32 cellular contexts compared by ENCODE assay signal in the genomic region with DNA sequence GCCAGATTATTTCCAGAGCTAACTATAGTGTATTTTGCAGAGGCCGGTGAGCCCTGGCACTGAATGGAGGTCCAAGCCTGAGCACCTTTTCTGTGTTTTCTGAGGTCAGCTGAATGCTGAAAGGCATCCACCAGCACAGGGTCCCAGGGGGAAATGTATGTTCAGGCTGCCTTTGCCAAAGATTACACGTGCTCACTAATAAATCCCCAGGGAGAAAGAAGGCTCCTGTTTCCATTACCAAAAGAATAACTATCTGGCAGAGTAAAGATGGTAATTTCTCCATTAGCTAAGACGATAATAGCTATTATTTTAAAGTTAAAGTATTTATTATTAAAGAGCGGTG.
"Had no signal": no experiment of that assay in that cellular context is flagged by ENCODE, and none has a peak within 500 bp of the region (broad histone marks: within the 10 kb centered on the region; RNA-seq: fewer than 3 reads in every experiment).

No MANE protein-coding gene starts in this region.

- H3K27ac Mint-ChIP-seq: activated CD4-positive, alpha-beta T cell treated with anti-CD3 and anti-CD28 coated beads for 36 hours; activated CD8-positive, alpha-beta memory T cell treated with anti-CD3 and anti-CD28 coated beads, Interleukin-2, amount 10 ng/mL, durations not matched to agents 7 days and 5 days; activated CD8-positive, alpha-beta T cell treated with anti-CD3 and anti-CD28 coated beads, Interleukin-2, amount 10 ng/mL, durations not matched to agents 7 days and 5 days; activated naive CD4-positive, alpha-beta T cell treated with anti-CD3 and anti-CD28 coated beads, Interleukin-2, amount 50 U/mL, for 72 hours; activated T-helper 2 cell treated with anti-CD3 and anti-CD28 coated beads, Interferon-gamma antibody, Interleukin-2, Interleukin-4, amounts not matched to agents 10 μg/mL and 5 μg/mL and 100 μg/mL, durations not matched to agents 14 hours and 24 hours and 36 hours; natural killer cell treated with Interleukin-12 subunit alpha and Interleukin-12 subunit beta and Interleukin-15 and Interleukin-18, amount 100 ng/mL, for 72 hours; stimulated activated effector memory CD8-positive, alpha-beta T cell treated with anti-CD3 and anti-CD28 coated beads, Interleukin-12 subunit alpha, Interleukin-12 subunit beta, amount 100 ng/mL, for 72 hours; stimulated activated naive CD8-positive, alpha-beta T cell treated with anti-CD3 and anti-CD28 coated beads, Interleukin-15, Interleukin-2, amounts not matched to agents 100 ng/mL and 50 ng/mL, for 24 hours had no signal

- H3K9me3 Mint-ChIP-seq: activated naive CD4-positive, alpha-beta T cell treated with anti-CD3 and anti-CD28 coated beads, Interleukin-2, amount 50 U/mL, for 72 hours; activated T-helper 2 cell treated with anti-CD3 and anti-CD28 coated beads, Interferon-gamma antibody, Interleukin-2, Interleukin-4, amounts not matched to agents 10 μg/mL and 5 μg/mL and 100 μg/mL, durations not matched to agents 14 hours and 24 hours and 36 hours; natural killer cell treated with Interleukin-12 subunit alpha and Interleukin-12 subunit beta and Interleukin-15 and Interleukin-18, amount 100 ng/mL, for 72 hours; stimulated activated effector memory CD8-positive, alpha-beta T cell treated with anti-CD3 and anti-CD28 coated beads, Interleukin-12 subunit alpha, Interleukin-12 subunit beta, amount 100 ng/mL, for 72 hours; stimulated activated naive CD8-positive, alpha-beta T cell treated with anti-CD3 and anti-CD28 coated beads, Interleukin-15, Interleukin-2, amounts not matched to agents 100 ng/mL and 50 ng/mL, for 24 hours had no signal

- H3K4me1 Mint-ChIP-seq: activated CD4-positive, alpha-beta T cell treated with anti-CD3 and anti-CD28 coated beads for 36 hours; activated CD8-positive, alpha-beta memory T cell treated with anti-CD3 and anti-CD28 coated beads, Interleukin-2, amount 10 ng/mL, durations not matched to agents 7 days and 5 days had no signal

- H3K27ac ChIP-seq: body of pancreas, cardiac muscle cell, colonic mucosa, epithelial cell of prostate, esophagus squamous epithelium, hepatocyte, left ventricle myocardium inferior, pancreas, prostate gland, thoracic aorta had no signal

- H3K4me2 ChIP-seq: hepatocyte had no signal

- ATAC-seq: activated CD4-positive, alpha-beta T cell treated with anti-CD3 and anti-CD28 coated beads for 36 hours; activated CD8-positive, alpha-beta memory T cell treated with anti-CD3 and anti-CD28 coated beads, Interleukin-2, amount 10 ng/mL, durations not matched to agents 7 days and 5 days; activated CD8-positive, alpha-beta T cell treated with anti-CD3 and anti-CD28 coated beads, Interleukin-2, amount 10 ng/mL, durations not matched to agents 7 days and 5 days; activated naive CD4-positive, alpha-beta T cell treated with anti-CD3 and anti-CD28 coated beads, Interleukin-2, amount 50 U/mL, for 72 hours; body of pancreas; mucosa of descending colon; natural killer cell treated with Interleukin-12 subunit alpha and Interleukin-12 subunit beta and Interleukin-15 and Interleukin-18, amount 100 ng/mL, for 72 hours; stimulated activated effector memory CD8-positive, alpha-beta T cell treated with anti-CD3 and anti-CD28 coated beads, Interleukin-12 subunit alpha, Interleukin-12 subunit beta, amount 100 ng/mL, for 72 hours had no signal

- H3K36me3 Mint-ChIP-seq: activated CD8-positive, alpha-beta memory T cell treated with anti-CD3 and anti-CD28 coated beads, Interleukin-2, amount 10 ng/mL, durations not matched to agents 7 days and 5 days; activated naive CD4-positive, alpha-beta T cell treated with anti-CD3 and anti-CD28 coated beads, Interleukin-2, amount 50 U/mL, for 72 hours; natural killer cell treated with Interleukin-12 subunit alpha and Interleukin-12 subunit beta and Interleukin-15 and Interleukin-18, amount 100 ng/mL, for 72 hours; stimulated activated effector memory CD8-positive, alpha-beta T cell treated with anti-CD3 and anti-CD28 coated beads, Interleukin-12 subunit alpha, Interleukin-12 subunit beta, amount 100 ng/mL, for 72 hours had no signal

- H3K4me1 ChIP-seq: body of pancreas, colonic mucosa, esophagus squamous epithelium, left ventricle myocardium inferior, pancreas, prostate gland had no signal

- DNase-seq: activated CD4-positive, alpha-beta T cell treated with anti-CD3 and anti-CD28 coated beads for 36 hours; activated CD4-positive, CD25-positive, alpha-beta regulatory T cell; activated CD8-positive, alpha-beta memory T cell treated with anti-CD3 and anti-CD28 coated beads, Interleukin-2, amount 10 ng/mL, durations not matched to agents 7 days and 5 days; activated CD8-positive, alpha-beta T cell treated with anti-CD3 and anti-CD28 coated beads, Interleukin-2, amount 10 ng/mL, durations not matched to agents 7 days and 5 days; activated naive CD4-positive, alpha-beta T cell; activated T-cell treated with anti-CD3 and anti-CD28 coated beads, Interleukin-2, amount 50 U/mL, for 48 hours; anterior cingulate cortex; cerebellar nuclear complex; colonic mucosa; effector CD8-positive, alpha-beta T cell; esophagus squamous epithelium; foreskin melanocyte; islet precursor cell; left ventricle myocardium inferior; pancreas; small intestine; stimulated activated CD4-positive, alpha-beta T cell treated with anti-CD3 and anti-CD28 coated beads, Interleukin-4, amount 100 ng/mL, for 24 hours; trophoblast cell had no signal

- H3K36me3 ChIP-seq: cardiac muscle cell, colonic mucosa, esophagus squamous epithelium, pancreas, prostate gland, thoracic aorta, uterus had no signal

- H3K4me3 Mint-ChIP-seq: activated CD4-positive, alpha-beta T cell treated with anti-CD3 and anti-CD28 coated beads for 36 hours; activated CD8-positive, alpha-beta memory T cell treated with anti-CD3 and anti-CD28 coated beads, Interleukin-2, amount 10 ng/mL, durations not matched to agents 7 days and 5 days; activated CD8-positive, alpha-beta T cell treated with anti-CD3 and anti-CD28 coated beads, Interleukin-2, amount 10 ng/mL, durations not matched to agents 7 days and 5 days; natural killer cell treated with Interleukin-12 subunit alpha and Interleukin-12 subunit beta and Interleukin-15 and Interleukin-18, amount 100 ng/mL, for 72 hours; stimulated activated effector memory CD8-positive, alpha-beta T cell treated with anti-CD3 and anti-CD28 coated beads, Interleukin-12 subunit alpha, Interleukin-12 subunit beta, amount 100 ng/mL, for 72 hours; stimulated activated naive CD8-positive, alpha-beta T cell treated with anti-CD3 and anti-CD28 coated beads, Interleukin-15, Interleukin-2, amounts not matched to agents 100 ng/mL and 50 ng/mL, for 24 hours had no signal

- H3K27me3 ChIP-seq: body of pancreas, cardiac muscle cell, colonic mucosa, esophagus squamous epithelium, hepatocyte, pancreas, uterus had no signal

- H3K4me3 ChIP-seq: body of pancreas, cardiac muscle cell, colonic mucosa, esophagus squamous epithelium, hepatocyte, left ventricle myocardium inferior, lung, mucosa of descending colon, pancreas, prostate gland, thoracic aorta, uterus had no signal

- H3K9me3 ChIP-seq: body of pancreas, colonic mucosa, esophagus squamous epithelium, left ventricle myocardium inferior, mucosa of descending colon, pancreas, prostate gland, thoracic aorta, uterus had no signal

- H3K27me3 Mint-ChIP-seq: activated CD4-positive, alpha-beta T cell treated with anti-CD3 and anti-CD28 coated beads for 36 hours; activated CD8-positive, alpha-beta memory T cell treated with anti-CD3 and anti-CD28 coated beads, Interleukin-2, amount 10 ng/mL, durations not matched to agents 7 days and 5 days; natural killer cell treated with Interleukin-12 subunit alpha and Interleukin-12 subunit beta and Interleukin-15 and Interleukin-18, amount 100 ng/mL, for 72 hours; stimulated activated naive CD8-positive, alpha-beta T cell treated with anti-CD3 and anti-CD28 coated beads, Interleukin-15, Interleukin-2, amounts not matched to agents 100 ng/mL and 50 ng/mL, for 24 hours had no signal
